Comparison of ENCODE assay signal across 11 cellular contexts in genomic region chr17:67434061-67434525, GRCh38. TPM values are rescaled to one million over a fixed set of nuclear protein-coding genes. Genes with fewer than 3 reads are reported as not detected.
DNase-seq lines count a peak whose midpoint lies in the region; ATAC-seq and TF ChIP-seq lines count a peak whose summit lies in the region.
"Had no signal": no experiment of that assay in that cellular context is flagged by ENCODE, and none has a peak within 500 bp of the region (broad histone marks: within the 10 kb centered on the region; RNA-seq: fewer than 3 reads in every experiment).

No MANE protein-coding gene starts in this region.

- H3K4me2 ChIP-seq in GM23248 (ENCODE audit: unreplicated experiment), result no peak overlapping the region

- H3K36me3 Mint-ChIP-seq in endothelial cell (ENCODE audit: low read depth, unreplicated experiment), result no peaks in the 10 kb centered on the region

- no peaks in the 10 kb centered on the region for H3K9me3 ChIP-seq in GM23248 (ENCODE audit: low read depth)
- no peaks in the 10 kb centered on the region for H3K9me3 ChIP-seq in spleen

- H3K4me3 Mint-ChIP-seq in endothelial cell (ENCODE audit: unreplicated experiment), result no peak overlapping the region
- H3K4me3 Mint-ChIP-seq: nephron had no signal

- in situ Hi-C loops in GM23248 (cut with MboI), result no loop called here

- TF ChIP-seq CTCF in endothelial cell (IDR thresholded peaks at IDR 0.05; ENCODE audit: unreplicated experiment) (no peak), spleen (IDR thresholded peaks at IDR 0.05 in 8 of 11, conservative IDR thresholded peaks at IDR 0.05 in 3 of 11) (no peak)

- DNase-seq in GM23248 (peak; percentile 23), endothelial cell (ENCODE audit: low spot score) (no peak), spleen (peak; percentile 80), HUDEP-2 (lab: John Stamatoyannopoulos, UW; ENCODE audit: unreplicated experiment in 76 of 76) (no peak)
- peak; percentile 51 to 57 for DNase-seq in activated CD4-positive, alpha-beta T cell treated with anti-CD3 and anti-CD28 coated beads for 4 hours
- DNase-seq: EL, RPMI8226 had no signal

- H4K20me1 ChIP-seq in GM23248 (ENCODE audit: insufficient read depth), result no peaks in the 10 kb centered on the region

- no peaks in the 10 kb centered on the region for H3K9me2 ChIP-seq in GM23248 (ENCODE audit: insufficient read depth)

- H3K4me1 Mint-ChIP-seq in endothelial cell (ENCODE audit: unreplicated experiment), result peaks cover 31% of the 10 kb centered on the region
- H3K4me1 Mint-ChIP-seq: nephron had no signal

- H3K27ac Mint-ChIP-seq in endothelial cell (ENCODE audit: unreplicated experiment), result peak overlapping the region; percentile 81
- H3K27ac Mint-ChIP-seq: nephron had no signal

- ATAC-seq in HG03135 (IDR thresholded peaks at IDR 0.05; ENCODE audit: unreplicated experiment), result no peak
- no peak for ATAC-seq in GM21737 (IDR thresholded peaks at IDR 0.05; ENCODE audit: unreplicated experiment)
- ATAC-seq in HG03097 (IDR thresholded peaks at IDR 0.05; ENCODE audit: low FRiP score, unreplicated experiment), result no peak

- intact Hi-C loops in spleen (cut with DNase I; ENCODE audit: low total_unique reads), result no loop called here

- H3K4me3 ChIP-seq in GM23248 (no peak overlapping the region), spleen (peak overlapping the region in 1 of 8 donors; percentile 13)

- peaks cover 64% of the 10 kb centered on the region for H3K79me2 ChIP-seq in GM23248 (ENCODE audit: insufficient read depth)

- WGBS in GM23248 (ENCODE audit: low coverage in 1 of 2, low lambda C conversion rate in 2 of 2, missing lambda C conversion rate in 2 of 2), 2 experiments, result 80 to 81% methylated on average over 6 of the region's 6 CpGs
- 1 to 17% (median 14%) methylated on average over 4 to 6 of the region's 6 CpGs for WGBS in spleen, 5 donors

- H3K27me3 Mint-ChIP-seq in endothelial cell (ENCODE audit: unreplicated experiment), result peaks cover 6% of the 10 kb centered on the region

- H3K9ac ChIP-seq in GM23248, result no peak overlapping the region

- H3K9me3 Mint-ChIP-seq in endothelial cell (ENCODE audit: unreplicated experiment), result no peaks in the 10 kb centered on the region
- H3K9me3 Mint-ChIP-seq: nephron had no signal

- H3F3A ChIP-seq in GM23248 (ENCODE audit: insufficient read depth), result peaks cover 9% of the 10 kb centered on the region

- TF ChIP-seq POLR2A in spleen (IDR thresholded peaks at IDR 0.05), result peak in 1 of 3 donors; percentile 19

- H3K4me1 ChIP-seq in GM23248 (ENCODE audit: insufficient read depth) (peaks cover 9% of the 10 kb centered on the region), spleen (peaks cover 0 to 82% (median 43%) of the 10 kb centered on the region in 6 donors)

- H2AFZ ChIP-seq in GM23248, result no peak overlapping the region

- H3K36me3 ChIP-seq in GM23248 (ENCODE audit: low read depth), result no peaks in the 10 kb centered on the region
- H3K36me3 ChIP-seq in spleen, result no peaks in the 10 kb centered on the region

- H3K27ac ChIP-seq in GM23248, result no peak overlapping the region
- peak overlapping the region in 7 of 8 donors; percentile 63 to 93 (median 82) for H3K27ac ChIP-seq in spleen

- H3K27me3 ChIP-seq in GM23248 (replicated peaks; ENCODE audit: insufficient read depth), result no peaks in the 10 kb centered on the region
- no peaks in the 10 kb centered on the region for H3K27me3 ChIP-seq in spleen (replicated peaks in 1 of 7)

RNA-seq across cellular contexts. Expression of gene PITPNC1, which starts 57.0 kb away (rescaled TPM):
- 5.8 and 9.2 TPM in 2 replicates for total RNA-seq in GM23248 (2014; rRNA removed; shearing (Covaris generic))
- polyA plus RNA-seq in GM23248 (2016; fragmentation: Nextera tagmentation; extraction: Ambion mirVana) (7.3 and 7.4 TPM in 2 replicates), spleen (10 to 100 TPM in 1 of 3 donors, 1 to 10 TPM in 2; 5.8 to 14.5 (median 6.8) TPM)
- total RNA-seq in endothelial cell (ENCODE audit: unreplicated experiment) (39.7 TPM), spleen (10 to 100 TPM; 12.6 to 33.8 (median 23.9) TPM)

Comparison
In these comparisons a context has a peak if more than half of its experiments do, and no peak if none do; other contexts are left out.
1. DNase-seq: peak in GM23248 (single experiment), activated CD4-positive, alpha-beta T cell treated with anti-CD3 and anti-CD28 coated beads for 4 hours (2 of 2) and spleen (single experiment); none in endothelial cell (single experiment) and HUDEP-2 (0 of 76).